12 cellular contexts compared by ENCODE assay signal in genomic region chr1:25610822-25611630, GRCh38. TPM values are rescaled to one million over a fixed set of nuclear protein-coding genes. Genes with fewer than 3 reads are reported as not detected.
A peak's percentile ranks its signal among the peaks of the same experiment; 100 is the strongest.
DNase-seq lines count a peak whose midpoint lies in the region; ATAC-seq, FAIRE-seq and TF ChIP-seq lines count a peak whose summit lies in the region.
"Had no signal": no experiment of that assay in that cellular context is flagged by ENCODE, and none has a peak within 500 bp of the region (broad histone marks: within the 10 kb centered on the region; RNA-seq: fewer than 3 reads in every experiment).

No MANE protein-coding gene starts in this region.

- POLR2A ChIA-PET in HCT116 (lab: Charles Lee), result no interaction called here

- no peaks in the 10 kb centered on the region for H3K9me2 ChIP-seq in HCT116 (ENCODE audit: insufficient read depth)

- no peak overlapping the region for H3K9ac ChIP-seq in HCT116 (ENCODE audit: low read length)

- WGBS in ovary, 3 donors, result 44 to 50% (median 48%) methylated on average over 8 of the region's 8 CpGs

- TF ChIP-seq EP300 in ovary (IDR thresholded peaks at IDR 0.05), result no peak

- no peak for TF ChIP-seq POLR2A in HCT116 (IDR thresholded peaks at IDR 0.05; ENCODE audit: borderline replicate concordance, extremely low read depth, insufficient read depth, insufficient read length)
- TF ChIP-seq POLR2A in ovary (IDR thresholded peaks at IDR 0.05), result no peak

- RAD21 ChIA-PET in HCT116 (lab: Charles Lee; ENCODE audit: low non-redundant PET in 1 of 2, low total read pairs in 2 of 2, uncharacterized antibody in 2 of 2, unreplicated experiment in 2 of 2), result no interaction called here

- H3K4me1 ChIP-seq in HCT116 (ENCODE audit: control insufficient read depth in 1 of 2, insufficient read depth in 2 of 2, low read length in 2 of 2) (peaks cover 5 to 15% of the 10 kb centered on the region in 2 experiments; a peak in 3 of 4 replicates), ovary (ENCODE audit: insufficient read depth) (peaks cover 1% of the 10 kb centered on the region)

- no peaks in the 10 kb centered on the region for H3K36me3 ChIP-seq in HCT116 (ENCODE audit: control insufficient read depth in 1 of 2, insufficient read depth in 2 of 2, low read length in 2 of 2)
- no peaks in the 10 kb centered on the region for H3K36me3 ChIP-seq in kidney epithelial cell (ENCODE audit: control insufficient read depth, insufficient read depth, low read length)
- no peaks in the 10 kb centered on the region for H3K36me3 ChIP-seq in ovary
- H3K36me3 ChIP-seq: right atrium auricular region had no signal

- no peak for FAIRE-seq in HTR-8/SVneo (lab: Jason Lieb, UNC)
- FAIRE-seq: A549 had no signal

- peak; percentile 63 for ATAC-seq in HCT116
- no peak for ATAC-seq in GM21447 (IDR thresholded peaks at IDR 0.05; ENCODE audit: unreplicated experiment)
- ATAC-seq: left colon had no signal

- no TSS peak for BruUV-seq in HCT116 (replicated peaks; lab: Mats Ljungman, UMichigan)

- H3K27me3 ChIP-seq in HCT116 (ENCODE audit: insufficient read depth, low read length), result peaks cover 11% of the 10 kb centered on the region; the same call in 1 of the 2 replicates
- H3K27me3 ChIP-seq in kidney epithelial cell (ENCODE audit: control insufficient read depth, insufficient read depth, low read length), result peaks cover 37% of the 10 kb centered on the region
- H3K27me3 ChIP-seq in ovary, result no peaks in the 10 kb centered on the region
- H3K27me3 ChIP-seq: right atrium auricular region had no signal

- TF ChIP-seq CTCF in HCT116 (IDR thresholded peaks at IDR 0.05 in 2 of 3, conservative IDR thresholded peaks at IDR 0.05 in 1 of 3; ENCODE audit: borderline replicate concordance in 1 of 3, insufficient read depth in 1 of 3, low read depth in 2 of 3, low read length in 2 of 3), result peak in 2 of 3 experiments; percentile 36 to 44; a peak in 1 of 6 replicates
- peak; percentile 49; the same call in 1 of the 2 replicates for TF ChIP-seq CTCF in VCaP (conservative IDR thresholded peaks at IDR 0.05)
- peak; percentile 8 for TF ChIP-seq CTCF in kidney epithelial cell (IDR thresholded peaks at IDR 0.05; ENCODE audit: insufficient read depth, low read length, poor library complexity, severe bottlenecking)
- no peak for TF ChIP-seq CTCF in ovary (IDR thresholded peaks at IDR 0.05)

- CTCF ChIA-PET in HCT116 (lab: Charles Lee), result interaction anchor here (1.1 kb wide), 1 partner anchor 187 kb away, joined by 4 read pairs; no protein-coding TSS in a partner anchor

- intact Hi-C loops in HCT116 (cut with micrococcal nuclease) (no loop called here), ovary (cut with DNase I) (loop anchor here in 3 of 4 donors (5.0 to 10.0 kb wide), 3 partner anchors 94 to 384 kb away; partner anchors contain the start of gene PAFAH2 (in 1 of the 3))

- H3K4me2 ChIP-seq in HCT116 (ENCODE audit: low read length), result no peak overlapping the region
- H3K4me2 ChIP-seq: A549 had no signal

- H3K9me3 ChIP-seq in HCT116 (ENCODE audit: control insufficient read depth in 1 of 2, insufficient read depth in 1 of 2, low read depth in 1 of 2, low read length in 2 of 2) (no peaks in the 10 kb centered on the region), ovary (no peaks in the 10 kb centered on the region)
- H3K9me3 ChIP-seq: A549, right atrium auricular region had no signal

- no peaks in the 10 kb centered on the region for H4K20me1 ChIP-seq in HCT116 (ENCODE audit: insufficient read depth)

- H3K4me3 ChIP-seq in HCT116 (replicated peaks in 1 of 2; ENCODE audit: low read depth in 1 of 2, low read length in 2 of 2) (no peak overlapping the region), kidney epithelial cell (ENCODE audit: low read depth, low read length) (no peak overlapping the region), ovary (no peak overlapping the region)
- H3K4me3 ChIP-seq: A549, right atrium auricular region had no signal

- H2AFZ ChIP-seq in HCT116 (ENCODE audit: low read depth, low read length, poor library complexity, severe bottlenecking), result no peak overlapping the region

- H3K79me2 ChIP-seq in HCT116 (ENCODE audit: insufficient read depth, low read length), result no peaks in the 10 kb centered on the region

- peak; percentile 49 for TF ChIP-seq RAD21 in HCT116 (IDR thresholded peaks at IDR 0.05; ENCODE audit: low read depth)

- DNase-seq in NCI-H1092 treated with DMSO at 0.1 percent for 48 hours (lab: John Stamatoyannopoulos, UW), result peak; percentile 34
- DNase-seq in NCI-H1092 (lab: John Stamatoyannopoulos, UW), result no peak
- peak; percentile 21 for DNase-seq in HCT116 (ENCODE audit: low read depth, low spot score)
- DNase-seq in kidney epithelial cell (ENCODE audit: low read depth), result no peak
- DNase-seq in ovary, result no peak
- DNase-seq in HTR-8/SVneo (ENCODE audit: insufficient read length, low spot score), result no peak
- DNase-seq: left colon had no signal

- H3K27ac ChIP-seq in HCT116 (ENCODE audit: low read depth, low read length), result no peak overlapping the region
- peak overlapping the region; percentile 46 for H3K27ac ChIP-seq in VCaP
- no peak overlapping the region for H3K27ac ChIP-seq in ovary
- H3K27ac ChIP-seq: A549, HL-60, right atrium auricular region had no signal

TF ChIP-seq in HCT116, 20 proteins besides CTCF, POLR2A, EP300 and RAD21:
- TF ChIP-seq EGR1 (IDR thresholded peaks at IDR 0.05; ENCODE audit: low read depth), result no peak
- no peak for TF ChIP-seq FOSL1 (IDR thresholded peaks at IDR 0.05; ENCODE audit: low read depth)
- TF ChIP-seq ATF3 (IDR thresholded peaks at IDR 0.05), result no peak
- TF ChIP-seq REST (IDR thresholded peaks at IDR 0.05; ENCODE audit: low read depth), result no peak
- TF ChIP-seq ZFX (IDR thresholded peaks at IDR 0.05), result no peak
- no peak for TF ChIP-seq EZH2phosphoT487 (IDR thresholded peaks at IDR 0.05; ENCODE audit: borderline replicate concordance)
- TF ChIP-seq SRF (IDR thresholded peaks at IDR 0.05; ENCODE audit: low read depth), result no peak
- TF ChIP-seq EZH2 (IDR thresholded peaks at IDR 0.05), result no peak
- TF ChIP-seq JUND (IDR thresholded peaks at IDR 0.05), result no peak
- no peak for TF ChIP-seq YY1 (IDR thresholded peaks at IDR 0.05; ENCODE audit: extremely low read depth, insufficient replicate concordance, low read depth, low read length)
- no peak for TF ChIP-seq SP1 (IDR thresholded peaks at IDR 0.05; ENCODE audit: low read depth)
- no peak for TF ChIP-seq TCF7L2 (IDR thresholded peaks at IDR 0.05; ENCODE audit: borderline replicate concordance, extremely low read depth, insufficient read depth, insufficient read length)
- TF ChIP-seq ZNF274 (IDR thresholded peaks at IDR 0.05; ENCODE audit: low read depth, low read length), result no peak
- TF ChIP-seq POLR2AphosphoS5 (IDR thresholded peaks at IDR 0.05; ENCODE audit: low read depth, low read length), result no peak
- no peak for TF ChIP-seq MAX (IDR thresholded peaks at IDR 0.05)
- no peak for TF ChIP-seq CEBPB (IDR thresholded peaks at IDR 0.05; ENCODE audit: low read depth)
- no peak for TF ChIP-seq SIN3A (IDR thresholded peaks at IDR 0.05; ENCODE audit: low read depth)

RNA-seq across cellular contexts. Expression of gene MAN1C1, which starts 5.6 kb away (rescaled TPM):
- total RNA-seq in HCT116 (2021; ENCODE audit: unreplicated experiment) (1.2 TPM), kidney epithelial cell (1.4 and 4.3 TPM in 2 replicates), ovary (10 to 100 TPM; 18.0 to 59.2 (median 41.0) TPM)
- 0.99 and 1.4 TPM in 2 replicates for polyA plus RNA-seq in HCT116 (2012)
- 10 to 100 TPM; 25.0 to 28.2 TPM for polyA plus RNA-seq in ovary

Comparison
In these comparisons a context has a peak if more than half of its experiments do, and no peak if none do; other contexts are left out.
1. DNase-seq: peak in NCI-H1092 treated with DMSO at 0.1 percent for 48 hours (single experiment) and HCT116 (single experiment); none in NCI-H1092 (single experiment), kidney epithelial cell (single experiment), ovary (0 of 5) and HTR-8/SVneo (single experiment).
2. CTCF ChIP-seq: peak in HCT116 (2 of 3), VCaP (single experiment) and kidney epithelial cell (single experiment); none in ovary (0 of 3).